In genomic region chr7:120805636-120806388, GRCh38 we compare ENCODE assay signal across 8 cellular contexts. TPM values are rescaled to one million over a fixed set of nuclear protein-coding genes. Genes with fewer than 3 reads are reported as not detected.
DNase-seq lines count a peak whose midpoint lies in the region; ATAC-seq, FAIRE-seq and TF ChIP-seq lines count a peak whose summit lies in the region.

No MANE protein-coding gene starts in this region.

- H3K27ac Mint-ChIP-seq in activated CD8-positive, alpha-beta memory T cell treated with anti-CD3 and anti-CD28 coated beads, Interleukin-2, amount 10 ng/mL, durations not matched to agents 7 days and 5 days = no peak overlapping the region
- H3K27ac Mint-ChIP-seq in osteocyte (ENCODE audit: unreplicated experiment) = peak overlapping the region; percentile 84

- ATAC-seq in HG03442 (IDR thresholded peaks at IDR 0.05; ENCODE audit: unreplicated experiment) (peak; percentile 59), GM18520 (IDR thresholded peaks at IDR 0.05; ENCODE audit: unreplicated experiment) (no peak)
- peak; percentile 60 for ATAC-seq in activated CD8-positive, alpha-beta memory T cell treated with anti-CD3 and anti-CD28 coated beads, Interleukin-2, amount 10 ng/mL, durations not matched to agents 7 days and 5 days

- no peaks in the 10 kb centered on the region for H3K9me3 Mint-ChIP-seq in activated CD8-positive, alpha-beta memory T cell treated with anti-CD3 and anti-CD28 coated beads, Interleukin-2, amount 10 ng/mL, durations not matched to agents 7 days and 5 days (ENCODE audit: low read depth)
- H3K9me3 Mint-ChIP-seq in osteocyte (ENCODE audit: unreplicated experiment) = no peaks in the 10 kb centered on the region

- DNase-seq in COLO668 (lab: John Stamatoyannopoulos, UW; ENCODE audit: unreplicated experiment) (peak; percentile 58), GM19239 (ENCODE audit: insufficient read length, low spot score) (peak; percentile 31), NCI-H526 treated with DMSO at 0.1 percent for 48 hours (lab: John Stamatoyannopoulos, UW) (peak; percentile 58), fibroblast of pulmonary artery (ENCODE audit: low read depth) (peak; percentile 74), osteocyte (ENCODE audit: extremely low spot score, unreplicated experiment) (peak; percentile 87)
- peak; percentile 58 for DNase-seq in activated CD8-positive, alpha-beta memory T cell treated with anti-CD3 and anti-CD28 coated beads, Interleukin-2, amount 10 ng/mL, durations not matched to agents 7 days and 5 days

- no peak overlapping the region for H3K4me3 ChIP-seq in fibroblast of pulmonary artery (replicated peaks; ENCODE audit: low read depth, low read length)

- TF ChIP-seq CTCF in fibroblast of pulmonary artery (IDR thresholded peaks at IDR 0.05; ENCODE audit: low read length, missing control alignments) = peak; percentile 93
- peak; percentile 89 for TF ChIP-seq CTCF in osteocyte (IDR thresholded peaks at IDR 0.05)

- H3K4me3 Mint-ChIP-seq in activated CD8-positive, alpha-beta memory T cell treated with anti-CD3 and anti-CD28 coated beads, Interleukin-2, amount 10 ng/mL, durations not matched to agents 7 days and 5 days = no peak overlapping the region
- H3K4me3 Mint-ChIP-seq in osteocyte (ENCODE audit: unreplicated experiment) = no peak overlapping the region

- no peaks in the 10 kb centered on the region for H3K36me3 Mint-ChIP-seq in activated CD8-positive, alpha-beta memory T cell treated with anti-CD3 and anti-CD28 coated beads, Interleukin-2, amount 10 ng/mL, durations not matched to agents 7 days and 5 days
- H3K36me3 Mint-ChIP-seq in osteocyte (ENCODE audit: unreplicated experiment) = peaks cover 15% of the 10 kb centered on the region

- CTCF ChIA-PET in activated CD8-positive, alpha-beta memory T cell treated with anti-CD3 and anti-CD28 coated beads, Interleukin-2, amount 10 ng/mL, durations not matched to agents 7 days and 5 days (lab: Charles Lee) = interaction anchor here (0.7 to 3.1 kb wide), 15 partner anchors 11 to 302 kb away, joined by 3 to 21 read pairs (median 4); partner anchors contain the start of genes CPED1 and ING3

- H3K4me1 Mint-ChIP-seq in activated CD8-positive, alpha-beta memory T cell treated with anti-CD3 and anti-CD28 coated beads, Interleukin-2, amount 10 ng/mL, durations not matched to agents 7 days and 5 days = no peaks in the 10 kb centered on the region
- H3K4me1 Mint-ChIP-seq in osteocyte (ENCODE audit: unreplicated experiment) = peaks cover 29% of the 10 kb centered on the region

- H3K27me3 Mint-ChIP-seq in activated CD8-positive, alpha-beta memory T cell treated with anti-CD3 and anti-CD28 coated beads, Interleukin-2, amount 10 ng/mL, durations not matched to agents 7 days and 5 days = peaks cover 8% of the 10 kb centered on the region
- H3K27me3 Mint-ChIP-seq in osteocyte (ENCODE audit: unreplicated experiment) = no peaks in the 10 kb centered on the region

- peak; percentile 93 for FAIRE-seq in GM19239 (lab: Jason Lieb, UNC)

RNA-seq across cellular contexts. Expression of gene TSPAN12, which starts 52.1 kb away (rescaled TPM):
- not detected for total RNA-seq in activated CD8-positive, alpha-beta memory T cell treated with anti-CD3 and anti-CD28 coated beads, Interleukin-2, amount 10 ng/mL, durations not matched to agents 7 days and 5 days
- total RNA-seq in osteocyte = 13.2 and 14.0 TPM in 2 replicates

Comparison
In these comparisons a context has a peak if more than half of its experiments do, and no peak if none do; other contexts are left out.
1. DNase-seq: peak in every context shown above with its lines; median percentile 87 in osteocyte; 74 in fibroblast of pulmonary artery; 58 in COLO668; 58 in NCI-H526 treated with DMSO at 0.1 percent for 48 hours; 58 in activated CD8-positive, alpha-beta memory T cell treated with anti-CD3 and anti-CD28 coated beads, Interleukin-2, amount 10 ng/mL, durations not matched to agents 7 days and 5 days; 31 in GM19239.
2. RNA of gene TSPAN12, which starts 52.1 kb away (total RNA-seq): 13.2 to 14.0 TPM in osteocyte; not detected in activated CD8-positive, alpha-beta memory T cell treated with anti-CD3 and anti-CD28 coated beads, Interleukin-2, amount 10 ng/mL, durations not matched to agents 7 days and 5 days; every median in the first group is over 10 times any median in the second.